Comparison of ENCODE assay signal across 21 cellular contexts in the genomic region with DNA sequence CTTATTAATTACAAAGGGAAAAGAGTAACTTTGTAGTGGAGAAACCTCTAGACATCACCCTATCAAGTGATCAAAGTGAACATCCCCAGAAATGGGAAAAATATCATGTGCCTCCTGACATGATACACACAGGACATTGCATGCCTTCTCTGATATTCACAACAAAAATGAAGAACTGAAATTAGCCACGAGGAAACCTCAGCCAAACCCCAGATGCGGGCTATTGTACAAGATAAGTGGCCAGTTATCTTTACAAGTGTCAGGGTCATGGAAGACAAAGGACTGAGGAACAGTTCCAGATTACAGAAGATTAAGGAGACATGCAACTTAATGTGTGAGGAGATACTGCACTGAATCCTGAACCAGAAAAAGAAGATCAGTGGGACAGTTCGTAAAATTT. TPM values are rescaled to one million over a fixed set of nuclear protein-coding genes. Genes with fewer than 3 reads are reported as not detected.
DNase-seq lines count a peak whose midpoint lies in the region; ATAC-seq and TF ChIP-seq lines count a peak whose summit lies in the region.
"Had no signal": no experiment of that assay in that cellular context is flagged by ENCODE, and none has a peak within 500 bp of the region (broad histone marks: within the 10 kb centered on the region; RNA-seq: fewer than 3 reads in every experiment).

No MANE protein-coding gene starts in this region.

- no peaks in the 10 kb centered on the region for H3K9me3 ChIP-seq in mucosa of descending colon
- H3K9me3 ChIP-seq in heart left ventricle, result no peaks in the 10 kb centered on the region
- H3K9me3 ChIP-seq: A549 had no signal

- peak overlapping the region; percentile 0 for H2AFZ ChIP-seq in ACC112 (ENCODE audit: low read length, unreplicated experiment)

- no peaks in the 10 kb centered on the region for H3K4me1 ChIP-seq in ACC112 (ENCODE audit: control insufficient read depth, insufficient read depth, low read length, unreplicated experiment)
- no peaks in the 10 kb centered on the region for H3K4me1 ChIP-seq in mucosa of descending colon (ENCODE audit: low read depth)
- no peaks in the 10 kb centered on the region for H3K4me1 ChIP-seq in heart left ventricle
- H3K4me1 ChIP-seq: A549 had no signal

- intact Hi-C loops in mucosa of descending colon (cut with DNase I, micrococcal nuclease), result no loop called here
- intact Hi-C loops in heart left ventricle (cut with DNase I), result no loop called here

- TF ChIP-seq POLR2A in NB4 (IDR thresholded peaks at IDR 0.05; ENCODE audit: extremely low read depth, insufficient read length) (no peak), heart left ventricle (IDR thresholded peaks at IDR 0.05) (no peak)

- 36 to 40% (median 39%) methylated on average over 3 of the region's 3 CpGs for WGBS in heart left ventricle, 4 donors

- H3K27me3 ChIP-seq in ACC112 (ENCODE audit: insufficient read depth, low read length), result peaks cover 3% of the 10 kb centered on the region; the same call in 1 of the 2 replicates
- H3K27me3 ChIP-seq in heart left ventricle, result peaks cover 0 to 7% (median 0%) of the 10 kb centered on the region in 9 donors

- ATAC-seq in GM19043 (IDR thresholded peaks at IDR 0.05; ENCODE audit: low read depth, unreplicated experiment) (peak; percentile 76), HG02973 (IDR thresholded peaks at IDR 0.05; ENCODE audit: unreplicated experiment) (peak; percentile 85), mucosa of descending colon (no peak), heart left ventricle (no peak)
- ATAC-seq: A549 had no signal

- DNase-seq in NB4 (ENCODE audit: low read depth), result peak; percentile 64
- no peak for DNase-seq in mucosa of descending colon
- DNase-seq in NCI-H2081 (lab: John Stamatoyannopoulos, UW), result no peak
- DNase-seq in NCI-H526 treated with DMSO at 0.1 percent for 48 hours (lab: John Stamatoyannopoulos, UW), result no peak
- DNase-seq in heart left ventricle, result no peak
- DNase-seq: activated CD4-positive, alpha-beta memory T cell treated with anti-CD3 and anti-CD28 coated beads for 36 hours; activated naive CD4-positive, alpha-beta T cell treated with Interleukin-2 at 50 U/mL for 16 hours; DMS 273 treated with DMSO at 0.1 percent for 48 hours; H9; NK-92 treated with Interleukin-12 subunit alpha and Interleukin-12 subunit beta, amount 100 ng/mL, for 24 hours; T-helper 1 cell had no signal

- H3K79me2 ChIP-seq in ACC112 (ENCODE audit: control insufficient read depth, insufficient read depth, low read length, unreplicated experiment), result no peaks in the 10 kb centered on the region

- H3K27ac ChIP-seq in ACC112 (ENCODE audit: low read depth, low read length) (no peak overlapping the region), heart left ventricle (no peak overlapping the region)
- H3K27ac ChIP-seq: A549 had no signal

- H3K36me3 ChIP-seq in ACC112 (ENCODE audit: insufficient read depth, low read length) (no peaks in the 10 kb centered on the region), mucosa of descending colon (ENCODE audit: low read depth) (no peaks in the 10 kb centered on the region), heart left ventricle (no peaks in the 10 kb centered on the region)

- TF ChIP-seq CTCF in NB4 (IDR thresholded peaks at IDR 0.05; ENCODE audit: low read depth, low read length) (no peak), mucosa of descending colon (IDR thresholded peaks at IDR 0.05) (no peak), heart left ventricle (IDR thresholded peaks at IDR 0.05) (no peak)

- H3K4me3 ChIP-seq in ACC112 (ENCODE audit: low read depth, low read length) (no peak overlapping the region), NB4 (ENCODE audit: low read depth, low read length) (no peak overlapping the region), mucosa of descending colon (no peak overlapping the region), heart left ventricle (no peak overlapping the region)
- H3K4me3 ChIP-seq: A549 had no signal

RNA-seq across cellular contexts. Expression of a gene that starts 23.8 kb away (rescaled TPM):
- total RNA-seq in mucosa of descending colon (100 to 1,000 TPM; 404 to 623 (median 596) TPM), heart left ventricle (100 to 1,000 TPM; 240 to 569 (median 442) TPM)
- 1,000 to 10,000 TPM in 1 of 2 donors, 100 to 1,000 TPM in 1; 417 to 1,458 TPM for polyA plus RNA-seq in heart left ventricle

RNA-seq across cellular contexts. Expression of a gene that starts 54.8 kb away (rescaled TPM):
- total RNA-seq in mucosa of descending colon (not detected), heart left ventricle (under 1 TPM in 1 of 9 donors, not detected in 8; 0.15 TPM)
- polyA plus RNA-seq in heart left ventricle, result not detected
- total RNA-seq: activated CD4-positive, alpha-beta memory T cell treated with anti-CD3 and anti-CD28 coated beads for 36 hours; chondrocyte; H9; HT1080; mucosa of gallbladder; renal cortical epithelial cell; temporal lobe had no signal
- polyA plus RNA-seq: A549, esophagus had no signal

RNA-seq across cellular contexts. Expression of a gene that starts 55.6 kb away (rescaled TPM):
- under 1 TPM in 2 of 3 donors, not detected in 1; 0.16 to 0.63 TPM for total RNA-seq in mucosa of descending colon
- 10 to 100 TPM in 7 of 9 donors, 1 to 10 TPM in 2; 6.8 to 63.0 (median 23.1) TPM for total RNA-seq in heart left ventricle
- 1 to 10 TPM; 3.4 to 5.5 TPM for polyA plus RNA-seq in heart left ventricle

Comparison
In these comparisons a context has a peak if more than half of its experiments do, and no peak if none do; other contexts are left out.
1. ATAC-seq: peak in GM19043 (single experiment) and HG02973 (single experiment); none in mucosa of descending colon (single experiment) and heart left ventricle (0 of 4).
2. RNA of a gene that starts 55.6 kb away (total RNA-seq): 6.8 to 63.0 TPM in heart left ventricle; 0.16 to 0.63 TPM in mucosa of descending colon; every median in the first group is over 4 times any median in the second.